Comparison of ENCODE assay signal across 8 cellular contexts in genomic region chr12:95582230-95583058, GRCh38. TPM values are rescaled to one million over a fixed set of nuclear protein-coding genes. Genes with fewer than 3 reads are reported as not detected.
DNase-seq lines count a peak whose midpoint lies in the region; ATAC-seq and TF ChIP-seq lines count a peak whose summit lies in the region.

No MANE protein-coding gene starts in this region.

- H3K9me3 Mint-ChIP-seq in nephron progenitor cell, result no peaks in the 10 kb centered on the region

- no peaks in the 10 kb centered on the region for H3K4me1 Mint-ChIP-seq in nephron progenitor cell

- peak; percentile 38 for TF ChIP-seq CTCF in nephron progenitor cell (IDR thresholded peaks at IDR 0.05)

- peaks cover 10% of the 10 kb centered on the region for H3K27me3 Mint-ChIP-seq in nephron progenitor cell (ENCODE audit: low read depth, poor library complexity)

- H3K36me3 Mint-ChIP-seq in nephron progenitor cell (ENCODE audit: low read depth), result no peaks in the 10 kb centered on the region

- ATAC-seq in HG03045 (IDR thresholded peaks at IDR 0.05; ENCODE audit: unreplicated experiment) (no peak), GM21423 (IDR thresholded peaks at IDR 0.05; ENCODE audit: unreplicated experiment) (no peak)

- no peak overlapping the region for H3K27ac Mint-ChIP-seq in nephron progenitor cell

- DNase-seq in Daoy (ENCODE audit: low read depth) (peak; percentile 47), NCI-H2171 treated with DMSO at 0.1 percent for 48 hours (lab: John Stamatoyannopoulos, UW) (peak; percentile 91), dedifferentiated amniotic fluid mesenchymal stem cell (ENCODE audit: extremely low spot score) (peak; percentile 61), nephron progenitor cell (no peak), NAMALWA (ENCODE audit: low spot score) (no peak)
- no peak for DNase-seq in stimulated activated CD4-positive, alpha-beta T cell treated with anti-CD3 and anti-CD28 coated beads, Interleukin-4, amount 100 ng/mL, for 4 hours

- no peak overlapping the region for H3K4me3 Mint-ChIP-seq in nephron progenitor cell

RNA-seq across cellular contexts. Expression of gene USP44, which starts 31.2 kb away (rescaled TPM):
- 0.74 and 0.95 TPM in 2 replicates for total RNA-seq in Daoy (2014; rRNA removed; shearing (Covaris generic))

Comparison
In these comparisons a context has a peak if more than half of its experiments do, and no peak if none do; other contexts are left out.
1. DNase-seq: peak in Daoy (single experiment), NCI-H2171 treated with DMSO at 0.1 percent for 48 hours (single experiment) and dedifferentiated amniotic fluid mesenchymal stem cell (single experiment); none in nephron progenitor cell (single experiment), stimulated activated CD4-positive, alpha-beta T cell treated with anti-CD3 and anti-CD28 coated beads, Interleukin-4, amount 100 ng/mL, for 4 hours (0 of 2) and NAMALWA (single experiment).